19 cellular contexts compared by ENCODE assay signal in the genomic region with DNA sequence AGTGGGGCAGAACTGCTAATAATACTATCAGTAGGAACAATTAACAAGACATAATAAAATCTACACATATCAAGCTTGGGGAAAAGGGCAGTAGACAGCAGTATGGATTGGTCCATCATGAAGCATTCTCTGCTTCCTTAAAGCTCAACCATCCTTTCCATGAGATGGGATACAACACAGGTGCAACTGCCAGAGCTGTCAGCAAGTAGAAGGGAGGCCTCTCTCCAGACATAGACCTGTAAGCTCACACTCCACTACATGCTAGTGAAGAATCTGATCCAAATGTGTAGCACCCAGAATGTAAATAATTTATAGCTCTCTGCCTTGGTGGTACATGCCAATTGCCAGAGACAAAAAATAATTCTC. TPM values are rescaled to one million over a fixed set of nuclear protein-coding genes. Genes with fewer than 3 reads are reported as not detected.
A peak's percentile ranks its signal among the peaks of the same experiment; 100 is the strongest.
DNase-seq lines count a peak whose midpoint lies in the region; ATAC-seq, FAIRE-seq and TF ChIP-seq lines count a peak whose summit lies in the region.
"Had no signal": no experiment of that assay in that cellular context is flagged by ENCODE, and none has a peak within 500 bp of the region (broad histone marks: within the 10 kb centered on the region; RNA-seq: fewer than 3 reads in every experiment).

No MANE protein-coding gene starts in this region.

- DNase-seq in heart left ventricle (no peak), cardiac septum (ENCODE audit: low spot score) (no peak), urothelium cell line (ENCODE audit: low spot score) (no peak), right lobe of liver (no peak)
- DNase-seq in activated T-helper 1 cell treated with anti-CD3 and anti-CD28 coated beads, Interleukin-12 subunit alpha, Interleukin-12 subunit beta, Interleukin-2, Interleukin-4 antibody, amounts not matched to agents 30 ng/mL and 10 ng/mL and 1 ng/mL, durations not matched to agents 14 hours and 24 hours and 36 hours (ENCODE audit: low spot score): no peak
- DNase-seq in central memory CD4-positive, alpha-beta T cell: no peak
- DNase-seq: dermis blood vessel endothelial cell; nucleus accumbens; spleen; stimulated activated CD4-positive, alpha-beta T cell treated with anti-CD3 and anti-CD28 coated beads, Interleukin-4, amount 100 ng/mL, for 4 hours; stimulated activated naive CD8-positive, alpha-beta T cell treated with anti-CD3 and anti-CD28 coated beads, Interleukin-15, amount 100 ng/mL, for 72 hours; T-helper 9 cell; transverse colon had no signal

- H3K9me3 Mint-ChIP-seq in activated T-helper 1 cell treated with anti-CD3 and anti-CD28 coated beads, Interleukin-12 subunit alpha, Interleukin-12 subunit beta, Interleukin-2, Interleukin-4 antibody, amounts not matched to agents 30 ng/mL and 10 ng/mL and 1 ng/mL, durations not matched to agents 14 hours and 24 hours and 36 hours: no peaks in the 10 kb centered on the region
- H3K9me3 Mint-ChIP-seq in activated T-helper 17 cell treated with anti-CD3 and anti-CD28 coated beads, Interleukin-2, amount 50 U/mL, for 72 hours: no peaks in the 10 kb centered on the region
- H3K9me3 Mint-ChIP-seq: activated CD4-positive, alpha-beta memory T cell treated with anti-CD3 and anti-CD28 coated beads, Interleukin-2, amount 10 ng/mL, durations not matched to agents 7 days and 5 days; stimulated activated naive CD8-positive, alpha-beta T cell treated with anti-CD3 and anti-CD28 coated beads, Interleukin-15, amount 100 ng/mL, for 72 hours; WTC11 had no signal

- H3K27ac Mint-ChIP-seq in activated T-helper 1 cell treated with anti-CD3 and anti-CD28 coated beads, Interleukin-12 subunit alpha, Interleukin-12 subunit beta, Interleukin-2, Interleukin-4 antibody, amounts not matched to agents 30 ng/mL and 10 ng/mL and 1 ng/mL, durations not matched to agents 14 hours and 24 hours and 36 hours: peak overlapping the region; percentile 4
- H3K27ac Mint-ChIP-seq in activated T-helper 17 cell treated with anti-CD3 and anti-CD28 coated beads, Interleukin-2, amount 50 U/mL, for 72 hours: no peak overlapping the region
- H3K27ac Mint-ChIP-seq: activated CD4-positive, alpha-beta memory T cell treated with anti-CD3 and anti-CD28 coated beads, Interleukin-2, amount 10 ng/mL, durations not matched to agents 7 days and 5 days; stimulated activated naive CD8-positive, alpha-beta T cell treated with anti-CD3 and anti-CD28 coated beads, Interleukin-15, amount 100 ng/mL, for 72 hours; WTC11 had no signal

- peaks cover 0 to 47% (median 21%) of the 10 kb centered on the region in 12 donors for H3K4me1 ChIP-seq in heart left ventricle
- no peaks in the 10 kb centered on the region for H3K4me1 ChIP-seq in right lobe of liver
- H3K4me1 ChIP-seq: breast epithelium had no signal

- H3K9me3 ChIP-seq in heart left ventricle (no peaks in the 10 kb centered on the region), right lobe of liver (no peaks in the 10 kb centered on the region)
- H3K9me3 ChIP-seq: breast epithelium, spleen, transverse colon had no signal

- peaks cover 0 to 18% (median 11%) of the 10 kb centered on the region in 9 donors for H3K36me3 ChIP-seq in heart left ventricle
- H3K36me3 ChIP-seq in right lobe of liver: peaks cover 0 to 5% (median 0%) of the 10 kb centered on the region in 4 donors
- H3K36me3 ChIP-seq: breast epithelium had no signal

- H3K4me3 ChIP-seq in heart left ventricle (no peak overlapping the region), right lobe of liver (no peak overlapping the region)
- H3K4me3 ChIP-seq: breast epithelium, spleen, transverse colon had no signal

- H3K4me1 Mint-ChIP-seq in activated T-helper 1 cell treated with anti-CD3 and anti-CD28 coated beads, Interleukin-12 subunit alpha, Interleukin-12 subunit beta, Interleukin-2, Interleukin-4 antibody, amounts not matched to agents 30 ng/mL and 10 ng/mL and 1 ng/mL, durations not matched to agents 14 hours and 24 hours and 36 hours (ENCODE audit: low read depth): no peaks in the 10 kb centered on the region
- peaks cover 10% of the 10 kb centered on the region for H3K4me1 Mint-ChIP-seq in activated T-helper 17 cell treated with anti-CD3 and anti-CD28 coated beads, Interleukin-2, amount 50 U/mL, for 72 hours

- no peak for TF ChIP-seq POLR2A in heart left ventricle (IDR thresholded peaks at IDR 0.05)
- no peak for TF ChIP-seq POLR2A in right lobe of liver (IDR thresholded peaks at IDR 0.05)

- intact Hi-C loops in heart left ventricle (cut with DNase I): loop anchor here in 1 of 10 donors (10.0 kb wide), 1 partner anchor 59 kb away; no protein-coding TSS in a partner anchor
- intact Hi-C loops in cardiac septum (cut with DNase I): no loop called here
- intact Hi-C loops in activated T-helper 1 cell treated with anti-CD3 and anti-CD28 coated beads, Interleukin-12 subunit alpha, Interleukin-12 subunit beta, Interleukin-2, Interleukin-4 antibody, amounts not matched to agents 30 ng/mL and 10 ng/mL and 1 ng/mL, durations not matched to agents 14 hours and 24 hours and 36 hours (cut with micrococcal nuclease): no loop called here
- intact Hi-C loops in right lobe of liver (cut with DNase I): no loop called here

- peaks cover 18% of the 10 kb centered on the region for H3K36me3 Mint-ChIP-seq in activated T-helper 1 cell treated with anti-CD3 and anti-CD28 coated beads, Interleukin-12 subunit alpha, Interleukin-12 subunit beta, Interleukin-2, Interleukin-4 antibody, amounts not matched to agents 30 ng/mL and 10 ng/mL and 1 ng/mL, durations not matched to agents 14 hours and 24 hours and 36 hours (ENCODE audit: low read depth)
- peaks cover 39% of the 10 kb centered on the region for H3K36me3 Mint-ChIP-seq in activated T-helper 17 cell treated with anti-CD3 and anti-CD28 coated beads, Interleukin-2, amount 50 U/mL, for 72 hours (ENCODE audit: low read depth)

- ATAC-seq in heart left ventricle (no peak), HG02642 (IDR thresholded peaks at IDR 0.05; ENCODE audit: poor library complexity, unreplicated experiment) (peak; percentile 18), right lobe of liver (no peak)
- no peak for ATAC-seq in activated T-helper 17 cell treated with anti-CD3 and anti-CD28 coated beads, Interleukin-2, amount 50 U/mL, for 72 hours (replicated peaks)
- ATAC-seq: WTC11 had no signal

- no peak overlapping the region for H3K4me3 Mint-ChIP-seq in activated T-helper 1 cell treated with anti-CD3 and anti-CD28 coated beads, Interleukin-12 subunit alpha, Interleukin-12 subunit beta, Interleukin-2, Interleukin-4 antibody, amounts not matched to agents 30 ng/mL and 10 ng/mL and 1 ng/mL, durations not matched to agents 14 hours and 24 hours and 36 hours
- H3K4me3 Mint-ChIP-seq in activated T-helper 17 cell treated with anti-CD3 and anti-CD28 coated beads, Interleukin-2, amount 50 U/mL, for 72 hours: no peak overlapping the region
- H3K4me3 Mint-ChIP-seq: activated CD4-positive, alpha-beta memory T cell treated with anti-CD3 and anti-CD28 coated beads, Interleukin-2, amount 10 ng/mL, durations not matched to agents 7 days and 5 days; stimulated activated naive CD8-positive, alpha-beta T cell treated with anti-CD3 and anti-CD28 coated beads, Interleukin-15, amount 100 ng/mL, for 72 hours; WTC11 had no signal

- no peaks in the 10 kb centered on the region for H3K27me3 Mint-ChIP-seq in activated T-helper 1 cell treated with anti-CD3 and anti-CD28 coated beads, Interleukin-12 subunit alpha, Interleukin-12 subunit beta, Interleukin-2, Interleukin-4 antibody, amounts not matched to agents 30 ng/mL and 10 ng/mL and 1 ng/mL, durations not matched to agents 14 hours and 24 hours and 36 hours (ENCODE audit: insufficient read depth)
- H3K27me3 Mint-ChIP-seq in activated T-helper 17 cell treated with anti-CD3 and anti-CD28 coated beads, Interleukin-2, amount 50 U/mL, for 72 hours: no peaks in the 10 kb centered on the region
- H3K27me3 Mint-ChIP-seq: activated CD4-positive, alpha-beta memory T cell treated with anti-CD3 and anti-CD28 coated beads, Interleukin-2, amount 10 ng/mL, durations not matched to agents 7 days and 5 days; stimulated activated naive CD8-positive, alpha-beta T cell treated with anti-CD3 and anti-CD28 coated beads, Interleukin-15, amount 100 ng/mL, for 72 hours had no signal

- peak overlapping the region in 9 of 12 donors; percentile 27 to 75 (median 67) for H3K27ac ChIP-seq in heart left ventricle
- H3K27ac ChIP-seq in right lobe of liver: no peak overlapping the region
- H3K27ac ChIP-seq: breast epithelium, C4-2B, transverse colon had no signal

- FAIRE-seq in urothelium cell line (lab: Jason Lieb, UNC): peak; percentile 78

- no peak for TF ChIP-seq CTCF in heart left ventricle (IDR thresholded peaks at IDR 0.05)
- TF ChIP-seq CTCF in right lobe of liver (IDR thresholded peaks at IDR 0.05): no peak

- H3K27me3 ChIP-seq in heart left ventricle (no peaks in the 10 kb centered on the region), right lobe of liver (no peaks in the 10 kb centered on the region)
- H3K27me3 ChIP-seq: breast epithelium, spleen, transverse colon had no signal

RNA-seq across cellular contexts. Expression of gene ANAPC16, which starts 41.5 kb away (rescaled TPM):
- 100 to 1,000 TPM; 135 to 237 (median 179) TPM for total RNA-seq in heart left ventricle
- polyA plus RNA-seq in heart left ventricle: 100 to 1,000 TPM; 124 to 242 TPM
- 171 TPM for total RNA-seq in cardiac septum
- total RNA-seq in activated T-helper 1 cell treated with anti-CD3 and anti-CD28 coated beads, Interleukin-12 subunit alpha, Interleukin-12 subunit beta, Interleukin-2, Interleukin-4 antibody, amounts not matched to agents 30 ng/mL and 10 ng/mL and 1 ng/mL, durations not matched to agents 14 hours and 24 hours and 36 hours: 80.0 and 81.6 TPM in 2 replicates
- total RNA-seq in activated T-helper 17 cell treated with anti-CD3 and anti-CD28 coated beads, Interleukin-2, amount 50 U/mL, for 72 hours: 100 to 1,000 TPM in 1 of 2 donors, 10 to 100 TPM in 1; 74.3 to 119 TPM
- total RNA-seq in right lobe of liver: 10 to 100 TPM; 38.6 to 79.2 (median 51.3) TPM

RNA-seq across cellular contexts. Expression of gene ASCC1, which starts 41.8 kb away (rescaled TPM):
- total RNA-seq in heart left ventricle (10 to 100 TPM; 26.4 to 44.8 (median 35.3) TPM), cardiac septum (21.2 TPM), right lobe of liver (10 to 100 TPM; 12.0 to 26.5 (median 14.5) TPM)
- 10 to 100 TPM; 12.0 to 49.6 TPM for polyA plus RNA-seq in heart left ventricle
- 29.8 and 33.5 TPM in 2 replicates for total RNA-seq in activated T-helper 1 cell treated with anti-CD3 and anti-CD28 coated beads, Interleukin-12 subunit alpha, Interleukin-12 subunit beta, Interleukin-2, Interleukin-4 antibody, amounts not matched to agents 30 ng/mL and 10 ng/mL and 1 ng/mL, durations not matched to agents 14 hours and 24 hours and 36 hours
- 10 to 100 TPM; 44.0 to 48.6 TPM for total RNA-seq in activated T-helper 17 cell treated with anti-CD3 and anti-CD28 coated beads, Interleukin-2, amount 50 U/mL, for 72 hours

Comparison
In these comparisons a context has a peak if more than half of its experiments do, and no peak if none do; other contexts are left out.
1. H3K27ac ChIP-seq: peak in heart left ventricle (9 of 12); none in right lobe of liver (0 of 3).